In the genomic region with DNA sequence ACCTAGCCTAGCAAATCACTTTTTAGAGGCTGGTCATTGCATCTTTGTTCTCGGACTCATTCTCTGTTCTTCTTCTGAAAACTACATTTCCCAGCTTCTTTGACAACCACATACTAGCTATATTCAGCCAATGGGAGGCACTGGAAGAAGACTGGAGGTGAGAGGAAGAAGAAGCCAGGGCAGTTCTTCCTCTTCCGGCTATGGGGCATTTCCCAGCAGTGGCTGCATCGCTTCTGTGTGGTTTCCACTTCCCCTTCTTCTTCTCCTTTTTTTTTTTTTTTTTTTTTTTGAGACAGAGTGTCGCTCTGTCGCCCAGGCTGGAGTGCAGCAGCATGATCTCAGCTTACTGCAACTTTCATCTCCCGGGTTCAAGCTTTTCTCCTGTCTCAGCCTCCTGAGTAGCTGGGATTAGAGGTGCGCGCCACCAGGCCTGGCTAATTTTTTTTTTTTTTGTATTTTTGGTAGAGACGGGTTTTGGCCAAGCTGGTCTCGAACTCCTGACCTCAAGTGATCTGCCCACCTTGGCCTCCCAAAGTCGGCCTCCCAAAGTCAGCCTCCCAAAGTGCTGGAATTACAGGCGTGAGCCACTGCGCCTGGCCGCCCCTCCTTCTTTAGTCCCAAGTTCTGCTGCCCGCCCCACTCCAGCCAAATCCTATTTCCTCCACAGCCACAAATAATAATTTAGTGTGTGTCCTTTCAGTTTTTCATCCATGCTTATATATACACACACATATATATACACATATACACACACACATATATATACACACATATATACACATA, we compare ENCODE assay signal across 1 cellular context.
TF ChIP-seq lines count a peak whose summit lies in the region.

No MANE protein-coding gene starts in this region.

TF ChIP-seq in HepG2, 621 proteins besides CTCF, POLR2A, EP300 and RAD21:
- no peak for TF ChIP-seq PHF8 (CRISPR knock-in tag; IDR thresholded peaks at IDR 0.05)
- 0 out of 2 replicates have a peak, but pooled peaks have one; percentile 16 for TF ChIP-seq THAP11 (CRISPR knock-in tag; IDR thresholded peaks at IDR 0.05)
- TF ChIP-seq ELF4 (CRISPR knock-in tag; IDR thresholded peaks at IDR 0.05; ENCODE audit: borderline replicate concordance): no peak
